In the genomic region with DNA sequence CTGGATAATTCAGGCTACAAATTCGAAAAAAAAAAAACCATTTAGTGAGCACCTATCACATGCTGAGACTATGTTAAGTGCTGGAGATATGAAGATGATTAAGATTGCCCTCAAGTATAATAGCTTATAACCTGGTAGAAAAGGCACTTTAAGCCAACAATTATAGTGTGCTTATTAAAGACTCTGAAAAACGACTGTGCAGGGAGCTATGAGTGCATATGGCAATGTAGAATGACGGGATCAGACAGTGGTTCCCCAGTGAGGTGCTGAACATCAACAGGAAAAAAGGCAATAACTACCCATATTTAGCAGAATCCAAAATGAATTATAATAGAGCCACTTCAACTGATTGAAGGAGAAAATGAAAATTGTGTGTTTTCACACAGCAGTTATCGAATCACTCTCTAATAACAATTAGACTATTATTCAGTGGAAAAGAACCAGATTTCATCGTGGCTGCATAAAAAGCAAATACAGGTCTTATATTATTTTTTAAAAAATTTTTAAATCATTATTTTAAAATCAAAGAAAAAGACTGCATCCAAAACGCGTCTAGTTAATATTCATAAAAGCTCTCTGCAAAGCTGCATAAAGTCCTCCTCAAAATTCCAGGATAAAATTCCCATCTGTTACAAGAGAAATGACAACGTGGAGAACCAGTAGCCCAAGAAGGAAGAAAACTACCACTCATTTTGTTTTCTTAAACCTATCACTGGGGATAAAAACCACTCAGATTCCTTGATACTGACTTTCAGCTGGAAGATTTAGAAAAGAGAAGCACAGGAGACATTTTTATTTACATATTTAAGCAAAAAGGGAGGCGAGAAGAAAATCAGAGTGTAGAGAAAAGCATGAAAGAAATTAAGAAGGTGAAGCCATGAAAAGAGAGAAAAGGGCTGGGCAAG, we compare ENCODE assay signal across 8 cellular contexts. TPM values are rescaled to one million over a fixed set of nuclear protein-coding genes. Genes with fewer than 3 reads are reported as not detected.
DNase-seq lines count a peak whose midpoint lies in the region; ATAC-seq and TF ChIP-seq lines count a peak whose summit lies in the region.

No MANE protein-coding gene starts in this region.

- no peaks in the 10 kb centered on the region for H3K9me3 Mint-ChIP-seq in activated T-cell treated with anti-CD3 and anti-CD28 coated beads, Interleukin-2, amount 50 U/mL, for 4 hours
- H3K9me3 Mint-ChIP-seq in WTC11, result no peaks in the 10 kb centered on the region
- H3K9me3 Mint-ChIP-seq in stimulated activated naive B cell treated with anti-CD40 and anti-IgM and Interleukin-4, amounts not matched to agents 10 μg/mL and 1 μg/mL and 100 μg/mL, for 72 hours, result no peaks in the 10 kb centered on the region

- H3K36me3 ChIP-seq in iPS DF 6.9 (ENCODE audit: control insufficient read depth, insufficient read depth, low read length), result no peaks in the 10 kb centered on the region

- H3K27me3 ChIP-seq in iPS DF 6.9 (ENCODE audit: control insufficient read depth, insufficient read depth, low read length), result no peaks in the 10 kb centered on the region; the same call in 1 of the 2 replicates

- H3K4me3 ChIP-seq in iPS DF 6.9 (ENCODE audit: low read length), result peak overlapping the region; percentile 47; the same call in 1 of the 2 replicates

- CTCF ChIA-PET in WTC11 (lab: Charles Lee), result interaction anchor here (1.1 to 1.3 kb wide), 2 partner anchors 87 to 467 kb away, joined by 4 to 7 read pairs; a partner anchor contains a TSS

- 100% methylated on average over 1 of the region's 9 CpGs for WGBS in iPS DF 6.9 (ENCODE audit: insufficient coverage, insufficient read length)

- peak overlapping the region; percentile 95 for H3K4me3 Mint-ChIP-seq in activated T-cell treated with anti-CD3 and anti-CD28 coated beads, Interleukin-2, amount 50 U/mL, for 4 hours
- H3K4me3 Mint-ChIP-seq in WTC11, result peak overlapping the region; percentile 95
- H3K4me3 Mint-ChIP-seq in stimulated activated naive B cell treated with anti-CD40 and anti-IgM and Interleukin-4, amounts not matched to agents 10 μg/mL and 1 μg/mL and 100 μg/mL, for 72 hours, result peak overlapping the region; percentile 90 to 97

- no peaks in the 10 kb centered on the region for H3K9me3 ChIP-seq in iPS DF 6.9 (ENCODE audit: control insufficient read depth, insufficient read depth, low read length)

- no peak for TF ChIP-seq CTCF in WTC11 (IDR thresholded peaks at IDR 0.05)

- H3K27ac ChIP-seq in iPS DF 6.9 (ENCODE audit: low read length), result no peak overlapping the region

- POLR2A ChIA-PET in WTC11 (lab: Charles Lee), result no interaction called here

- no peak for ATAC-seq in activated T-cell treated with anti-CD3 and anti-CD28 coated beads, Interleukin-2, amount 50 U/mL, for 4 hours
- ATAC-seq in WTC11 (no peak), GM19351 (IDR thresholded peaks at IDR 0.05; ENCODE audit: unreplicated experiment) (no peak), HG03045 (IDR thresholded peaks at IDR 0.05; ENCODE audit: unreplicated experiment) (no peak)
- no peak for ATAC-seq in stimulated activated naive B cell treated with anti-CD40 and anti-IgM and Interleukin-4, amounts not matched to agents 10 μg/mL and 1 μg/mL and 100 μg/mL, for 72 hours (replicated peaks)

- H3K4me1 ChIP-seq in iPS DF 6.9 (ENCODE audit: control insufficient read depth, insufficient read depth, low read length), result no peaks in the 10 kb centered on the region

- peak overlapping the region; percentile 67 for H3K27ac Mint-ChIP-seq in WTC11
- H3K27ac Mint-ChIP-seq in stimulated activated naive B cell treated with anti-CD40 and anti-IgM and Interleukin-4, amounts not matched to agents 10 μg/mL and 1 μg/mL and 100 μg/mL, for 72 hours, result peak overlapping the region; percentile 98

- H3K36me3 Mint-ChIP-seq in activated T-cell treated with anti-CD3 and anti-CD28 coated beads, Interleukin-2, amount 50 U/mL, for 4 hours (ENCODE audit: insufficient read depth), result no peaks in the 10 kb centered on the region
- no peaks in the 10 kb centered on the region for H3K36me3 Mint-ChIP-seq in WTC11
- H3K36me3 Mint-ChIP-seq in stimulated activated naive B cell treated with anti-CD40 and anti-IgM and Interleukin-4, amounts not matched to agents 10 μg/mL and 1 μg/mL and 100 μg/mL, for 72 hours, result peaks cover 0 to 1% of the 10 kb centered on the region in 2 donors

- peaks cover 23% of the 10 kb centered on the region for H3K4me1 Mint-ChIP-seq in activated T-cell treated with anti-CD3 and anti-CD28 coated beads, Interleukin-2, amount 50 U/mL, for 4 hours (ENCODE audit: low read depth)
- H3K4me1 Mint-ChIP-seq in WTC11, result peaks cover 27% of the 10 kb centered on the region
- peaks cover 15 to 26% of the 10 kb centered on the region in 2 donors for H3K4me1 Mint-ChIP-seq in stimulated activated naive B cell treated with anti-CD40 and anti-IgM and Interleukin-4, amounts not matched to agents 10 μg/mL and 1 μg/mL and 100 μg/mL, for 72 hours

- peaks cover 5% of the 10 kb centered on the region for H3K27me3 Mint-ChIP-seq in activated T-cell treated with anti-CD3 and anti-CD28 coated beads, Interleukin-2, amount 50 U/mL, for 4 hours (ENCODE audit: low read depth)
- no peaks in the 10 kb centered on the region for H3K27me3 Mint-ChIP-seq in WTC11 (ENCODE audit: low read depth)
- H3K27me3 Mint-ChIP-seq in stimulated activated naive B cell treated with anti-CD40 and anti-IgM and Interleukin-4, amounts not matched to agents 10 μg/mL and 1 μg/mL and 100 μg/mL, for 72 hours, result no peaks in the 10 kb centered on the region

- no peak for DNase-seq in activated T-cell treated with anti-CD3 and anti-CD28 coated beads, Interleukin-2, amount 50 U/mL, for 4 hours
- DNase-seq in activated T-cell treated with anti-CD3 and anti-CD28 coated beads, Interleukin-2, amount 50 U/mL, for 1 hour, result no peak
- DNase-seq in WTC11 (ENCODE audit: low spot score), result no peak
- DNase-seq in iPS DF 6.9 (ENCODE audit: low read depth, low spot score), result no peak
- DNase-seq in stimulated activated naive B cell treated with anti-CD40 and anti-IgM and Interleukin-4, amounts not matched to agents 10 μg/mL and 1 μg/mL and 100 μg/mL, for 72 hours, result no peak
- no peak for DNase-seq in NCI-H146 (lab: John Stamatoyannopoulos, UW)

TF ChIP-seq in WTC11, 78 proteins besides CTCF, POLR2A, EP300 and RAD21 (continues in another document):
- TF ChIP-seq ESRRA (CRISPR knock-in tag; IDR thresholded peaks at IDR 0.05; ENCODE audit: borderline replicate concordance), result no peak
- TF ChIP-seq ZNF416 (CRISPR knock-in tag; IDR thresholded peaks at IDR 0.05), result no peak
- TF ChIP-seq, protein P1, sequence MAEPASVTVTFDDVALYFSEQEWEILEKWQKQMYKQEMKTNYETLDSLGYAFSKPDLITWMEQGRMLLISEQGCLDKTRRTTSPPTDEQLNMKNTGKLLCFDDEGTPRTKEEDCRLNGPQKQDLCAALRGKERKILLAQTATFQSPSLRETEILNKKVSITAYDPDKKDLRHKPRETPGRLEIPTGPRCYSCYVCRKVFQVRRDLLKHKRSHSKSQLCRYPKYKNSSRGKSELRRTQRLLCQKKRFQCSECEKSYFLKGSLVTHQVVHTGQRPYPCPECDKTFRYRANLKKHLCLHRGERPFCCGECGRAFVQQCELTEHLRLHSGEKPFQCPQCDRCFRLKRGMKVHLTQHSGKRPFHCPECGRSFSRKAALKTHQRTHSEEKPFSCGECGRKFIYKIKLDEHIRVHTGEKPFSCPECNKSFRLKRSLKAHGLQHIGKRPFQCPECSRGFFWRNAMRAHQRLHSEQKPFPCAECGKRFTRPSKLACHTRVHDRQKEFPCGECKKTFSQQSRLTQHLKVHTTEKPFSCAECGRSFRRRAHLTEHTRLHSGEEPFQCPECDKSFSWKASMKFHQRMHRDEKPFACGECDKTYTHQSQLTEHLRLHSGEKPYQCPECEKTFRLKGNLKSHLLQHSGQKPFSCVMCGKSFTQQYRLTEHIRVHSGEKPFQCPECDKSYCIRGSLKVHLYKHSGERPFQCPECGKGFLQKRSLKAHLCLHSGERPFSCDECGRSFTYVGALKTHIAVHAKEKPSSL (CRISPR knock-in tag; conservative IDR thresholded peaks at IDR 0.05), result no peak
- no peak for TF ChIP-seq ETV6 (CRISPR knock-in tag; IDR thresholded peaks at IDR 0.05)
- TF ChIP-seq ELF4 (CRISPR knock-in tag; IDR thresholded peaks at IDR 0.05; ENCODE audit: low read depth), result no peak
- TF ChIP-seq, protein P2, sequence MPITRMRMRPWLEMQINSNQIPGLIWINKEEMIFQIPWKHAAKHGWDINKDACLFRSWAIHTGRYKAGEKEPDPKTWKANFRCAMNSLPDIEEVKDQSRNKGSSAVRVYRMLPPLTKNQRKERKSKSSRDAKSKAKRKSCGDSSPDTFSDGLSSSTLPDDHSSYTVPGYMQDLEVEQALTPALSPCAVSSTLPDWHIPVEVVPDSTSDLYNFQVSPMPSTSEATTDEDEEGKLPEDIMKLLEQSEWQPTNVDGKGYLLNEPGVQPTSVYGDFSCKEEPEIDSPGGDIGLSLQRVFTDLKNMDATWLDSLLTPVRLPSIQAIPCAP (CRISPR knock-in tag; IDR thresholded peaks at IDR 0.05), result no peak
- TF ChIP-seq CREM (CRISPR knock-in tag; IDR thresholded peaks at IDR 0.05), result no peak
- TF ChIP-seq, protein P3, sequence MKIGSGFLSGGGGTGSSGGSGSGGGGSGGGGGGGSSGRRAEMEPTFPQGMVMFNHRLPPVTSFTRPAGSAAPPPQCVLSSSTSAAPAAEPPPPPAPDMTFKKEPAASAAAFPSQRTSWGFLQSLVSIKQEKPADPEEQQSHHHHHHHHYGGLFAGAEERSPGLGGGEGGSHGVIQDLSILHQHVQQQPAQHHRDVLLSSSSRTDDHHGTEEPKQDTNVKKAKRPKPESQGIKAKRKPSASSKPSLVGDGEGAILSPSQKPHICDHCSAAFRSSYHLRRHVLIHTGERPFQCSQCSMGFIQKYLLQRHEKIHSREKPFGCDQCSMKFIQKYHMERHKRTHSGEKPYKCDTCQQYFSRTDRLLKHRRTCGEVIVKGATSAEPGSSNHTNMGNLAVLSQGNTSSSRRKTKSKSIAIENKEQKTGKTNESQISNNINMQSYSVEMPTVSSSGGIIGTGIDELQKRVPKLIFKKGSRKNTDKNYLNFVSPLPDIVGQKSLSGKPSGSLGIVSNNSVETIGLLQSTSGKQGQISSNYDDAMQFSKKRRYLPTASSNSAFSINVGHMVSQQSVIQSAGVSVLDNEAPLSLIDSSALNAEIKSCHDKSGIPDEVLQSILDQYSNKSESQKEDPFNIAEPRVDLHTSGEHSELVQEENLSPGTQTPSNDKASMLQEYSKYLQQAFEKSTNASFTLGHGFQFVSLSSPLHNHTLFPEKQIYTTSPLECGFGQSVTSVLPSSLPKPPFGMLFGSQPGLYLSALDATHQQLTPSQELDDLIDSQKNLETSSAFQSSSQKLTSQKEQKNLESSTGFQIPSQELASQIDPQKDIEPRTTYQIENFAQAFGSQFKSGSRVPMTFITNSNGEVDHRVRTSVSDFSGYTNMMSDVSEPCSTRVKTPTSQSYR (CRISPR knock-in tag; IDR thresholded peaks at IDR 0.05), result no peak

RNA-seq across cellular contexts. Expression of a gene that starts 1.1 kb away (rescaled TPM):
- total RNA-seq in activated T-cell treated with anti-CD3 and anti-CD28 coated beads, Interleukin-2, amount 50 U/mL, for 4 hours, result 10 to 100 TPM; 50.4 to 57.1 (median 54.1) TPM
- total RNA-seq in WTC11 (2021), result 43.6 to 49.8 TPM (median 45.6 TPM) in 3 replicates
